ENCODE assay signal across 19 cellular contexts in genomic region chr2:36805635-36806224, GRCh38.
A peak's percentile ranks its signal among the peaks of the same experiment; 100 is the strongest.
DNase-seq lines count a peak whose midpoint lies in the region; ATAC-seq, FAIRE-seq and TF ChIP-seq lines count a peak whose summit lies in the region.
"Had no signal": no experiment of that assay in that cellular context is flagged by ENCODE, and none has a peak within 500 bp of the region (broad histone marks: within the 10 kb centered on the region; RNA-seq: fewer than 3 reads in every experiment).

No MANE protein-coding gene starts in this region.

- CTCF ChIA-PET in HEK293 (lab: Yijun Ruan, JAX) (no interaction called here), H1 (lab: Charles Lee; ENCODE audit: partially characterized antibody) (interaction anchor here (1.0 to 2.1 kb wide), 7 partner anchors 10 to 1352 kb away, joined by 3 to 5 read pairs (median 4); no protein-coding TSS in a partner anchor)

- H3K4me3 ChIP-seq in DND-41 (ENCODE audit: low read depth in 1 of 2, low read length in 2 of 2) (no peak overlapping the region), HEK293 (ENCODE audit: low read depth, low read length) (no peak overlapping the region), H1 (ENCODE audit: extremely low read depth in 1 of 4, insufficient read depth in 2 of 4, low read depth in 3 of 4, low read length in 4 of 4) (no peak overlapping the region)
- H3K4me3 ChIP-seq: A549 had no signal

- H4K5ac ChIP-seq in H1 (ENCODE audit: insufficient read length, low read depth, low read length), result no peak overlapping the region

- WGBS in H1 (ENCODE audit: extremely low coverage in 1 of 2, insufficient coverage in 1 of 2, insufficient read length in 1 of 2, insufficient replicate concordance in 2 of 2, low coverage in 1 of 2, low lambda C conversion rate in 2 of 2, missing lambda C conversion rate in 1 of 2), 2 experiments, result 89 to 100% methylated on average over 1 to 11 of the region's 11 CpGs

- H2AFZ ChIP-seq in DND-41 (ENCODE audit: low read depth, low read length) (no peak overlapping the region), H1 (ENCODE audit: low read length) (peak overlapping the region; percentile 73; the same call in 1 of the 2 replicates)

- no peaks in the 10 kb centered on the region for H3K4me1 ChIP-seq in DND-41 (ENCODE audit: insufficient read depth, low read length)
- no peaks in the 10 kb centered on the region for H3K4me1 ChIP-seq in HEK293 (ENCODE audit: control insufficient read depth, insufficient read depth, low read length)
- H3K4me1 ChIP-seq in H1 (replicated peaks in 1 of 4; ENCODE audit: control insufficient read depth in 3 of 4, insufficient read depth in 4 of 4, low read length in 3 of 4), result no peaks in the 10 kb centered on the region
- H3K4me1 ChIP-seq: A549 had no signal

- FAIRE-seq in H1 (lab: Jason Lieb, UNC), result no peak
- FAIRE-seq: A549, HTR-8/SVneo had no signal

- H4K91ac ChIP-seq in H1 (replicated peaks; ENCODE audit: insufficient read length, low read length), result no peak overlapping the region

- no peak overlapping the region for H2BK20ac ChIP-seq in H1 (ENCODE audit: low read length)

- H3K23me2 ChIP-seq in H1 (ENCODE audit: low read depth, low read length), result no peaks in the 10 kb centered on the region

- no peak overlapping the region for H3K14ac ChIP-seq in H1 (ENCODE audit: insufficient read length)

- H4K20me1 ChIP-seq in DND-41 (ENCODE audit: insufficient read depth, low read length), result no peaks in the 10 kb centered on the region
- no peaks in the 10 kb centered on the region for H4K20me1 ChIP-seq in H1 (replicated peaks in 1 of 2; ENCODE audit: control insufficient read depth in 1 of 2, insufficient read depth in 2 of 2, low read length in 2 of 2)

- no peak overlapping the region for H2BK120ac ChIP-seq in H1 (replicated peaks; ENCODE audit: low read depth, low read length)

- no peaks in the 10 kb centered on the region for H3K27me3 ChIP-seq in DND-41 (ENCODE audit: insufficient read depth, low read length, poor library complexity)
- H3K27me3 ChIP-seq in H1 (replicated peaks in 1 of 4; ENCODE audit: control insufficient read depth in 3 of 4, extremely low read depth in 1 of 4, insufficient read depth in 3 of 4, low read length in 3 of 4), result no peaks in the 10 kb centered on the region; a peak in 1 of 7 replicates

- TF ChIP-seq CTCF in DND-41 (IDR thresholded peaks at IDR 0.05; ENCODE audit: borderline replicate concordance, extremely low read depth, low read length, poor library complexity, severe bottlenecking) (no peak), HEK293 (tag by site-specific recombination; IDR thresholded peaks at IDR 0.05) (no peak), H1 (IDR thresholded peaks at IDR 0.05; ENCODE audit: control extremely low read depth in 1 of 3, insufficient read depth in 1 of 3, low read depth in 1 of 3, low read length in 3 of 3) (no peak)

- no peak overlapping the region for H3K23ac ChIP-seq in H1 (ENCODE audit: insufficient read length)

- H3K9ac ChIP-seq in DND-41 (ENCODE audit: low read depth, low read length) (no peak overlapping the region), H1 (replicated peaks in 1 of 4; ENCODE audit: extremely low read depth in 1 of 4, low read depth in 3 of 4, low read length in 3 of 4) (no peak overlapping the region)
- H3K9ac ChIP-seq: SK-N-SH had no signal

- no peak overlapping the region for H3K4ac ChIP-seq in H1 (replicated peaks; ENCODE audit: insufficient read length, low read depth, low read length)

- ATAC-seq in DND-41 (ENCODE audit: insufficient read depth, low read depth) (peak; percentile 7; the same call in 1 of the 3 replicates), GM21367 (IDR thresholded peaks at IDR 0.05; ENCODE audit: unreplicated experiment) (no peak)
- ATAC-seq: Panc1, Right ventricle myocardium inferior had no signal

- H2AK5ac ChIP-seq in H1 (ENCODE audit: low read depth, low read length), result no peak overlapping the region

- no peak overlapping the region for H2BK5ac ChIP-seq in H1 (ENCODE audit: low read depth, low read length)

- H4K8ac ChIP-seq in H1 (ENCODE audit: extremely low read depth, insufficient read depth, low read length), result no peak overlapping the region; the same call in 1 of the 2 replicates

- H3K27ac ChIP-seq in DND-41 (ENCODE audit: low read length) (no peak overlapping the region), HEK293 (ENCODE audit: extremely low read depth, low read depth, low read length) (no peak overlapping the region), H1 (ENCODE audit: low read depth, low read length) (no peak overlapping the region)
- H3K27ac ChIP-seq: A549 had no signal

- H3K79me2 ChIP-seq in DND-41 (ENCODE audit: insufficient read depth, low read length) (no peaks in the 10 kb centered on the region), H1 (ENCODE audit: control insufficient read depth in 1 of 2, insufficient read depth in 2 of 2, low read length in 2 of 2) (no peaks in the 10 kb centered on the region)

- no peak overlapping the region for H3K4me2 ChIP-seq in DND-41 (ENCODE audit: insufficient read depth, low read length)
- H3K4me2 ChIP-seq in H1 (ENCODE audit: insufficient read depth in 1 of 2, low read depth in 2 of 2, low read length in 2 of 2), result no peak overlapping the region
- H3K4me2 ChIP-seq: A549, SK-N-SH had no signal

- no peak for TF ChIP-seq EP300 in H1 (IDR thresholded peaks at IDR 0.05; ENCODE audit: borderline replicate concordance in 1 of 2, low read depth in 2 of 2, low read length in 2 of 2)

- H2BK12ac ChIP-seq in H1 (ENCODE audit: low read depth, low read length), result no peak overlapping the region; the same call in 1 of the 2 replicates

- DNase-seq in DND-41, result no peak
- peak; percentile 66 for DNase-seq in NCI-H69 (lab: John Stamatoyannopoulos, UW)
- no peak for DNase-seq in H1 (ENCODE audit: low read depth in 1 of 2, low spot score in 2 of 2)
- no peak for DNase-seq in AG20443 (ENCODE audit: low spot score)
- DNase-seq in activated CD4-positive, alpha-beta T cell treated with anti-CD3 and anti-CD28 coated beads, Interleukin-2, amount 50 U/mL, for 48 hours, result no peak
- no peak for DNase-seq in DMS153 (lab: John Stamatoyannopoulos, UW)
- DNase-seq: DMS79 treated with DMSO at 0.1 percent for 48 hours, GDM1, HCEC 1CT, NCI-H187, NCI-H2171 treated with DMSO at 0.1 percent for 48 hours, NCI-H524, SK-N-SH had no signal

- no peak for TF ChIP-seq POLR2A in H1 (IDR thresholded peaks at IDR 0.05; ENCODE audit: control extremely low read depth in 1 of 2, low read depth in 2 of 2, low read length in 2 of 2)

- no peak overlapping the region for H3K56ac ChIP-seq in H1 (replicated peaks; ENCODE audit: insufficient read length, low read depth, low read length)

- H3K9me3 ChIP-seq in DND-41 (ENCODE audit: insufficient read depth, low read length, severe bottlenecking), result no peaks in the 10 kb centered on the region
- no peaks in the 10 kb centered on the region for H3K9me3 ChIP-seq in HEK293 (ENCODE audit: control insufficient read depth, insufficient read depth, low read depth, low read length)
- peaks cover 0 to 9% of the 10 kb centered on the region in 2 experiments; a peak in 1 of 4 replicates for H3K9me3 ChIP-seq in H1 (ENCODE audit: insufficient read depth in 2 of 2, low read depth in 1 of 2, low read length in 1 of 2)
- H3K9me3 ChIP-seq: A549, SK-N-SH had no signal

- no peak overlapping the region for H3K18ac ChIP-seq in H1 (ENCODE audit: extremely low read depth, low read length)

- H2BK15ac ChIP-seq in H1 (ENCODE audit: low read length), result no peak overlapping the region

- POLR2A ChIA-PET in HEK293 (lab: Yijun Ruan, JAX) (no interaction called here), H1 (lab: Charles Lee; ENCODE audit: partially characterized antibody) (no interaction called here)

- H3K36me3 ChIP-seq in DND-41 (ENCODE audit: insufficient read depth, low read length), result no peaks in the 10 kb centered on the region
- no peaks in the 10 kb centered on the region for H3K36me3 ChIP-seq in HEK293 (ENCODE audit: control insufficient read depth in 2 of 2, insufficient read depth in 1 of 2, low read length in 2 of 2)
- H3K36me3 ChIP-seq in H1 (ENCODE audit: control insufficient read depth in 2 of 4, insufficient read depth in 4 of 4, low read length in 3 of 4), result no peaks in the 10 kb centered on the region

- TF ChIP-seq RAD21 in H1 (IDR thresholded peaks at IDR 0.05 in 1 of 2, conservative IDR thresholded peaks at IDR 0.05 in 1 of 2; ENCODE audit: low read depth in 2 of 2, low read length in 2 of 2), result no peak

- no peaks in the 10 kb centered on the region for H3K79me1 ChIP-seq in H1 (ENCODE audit: low read depth, low read length)

TF ChIP-seq in HEK293, 187 proteins besides CTCF, POLR2A, EP300 and RAD21:
- TF ChIP-seq GFI1B (tag by site-specific recombination; IDR thresholded peaks at IDR 0.05), result no peak
- peak; percentile 30; the same call in 1 of the 2 replicates for TF ChIP-seq ZIC2 (tag by site-specific recombination; IDR thresholded peaks at IDR 0.05)
- TF ChIP-seq ZNF248 (tag by site-specific recombination; IDR thresholded peaks at IDR 0.05), result no peak
- TF ChIP-seq ZNF510 (tag by site-specific recombination; IDR thresholded peaks at IDR 0.05; ENCODE audit: insufficient replicate concordance), result no peak
- no peak for TF ChIP-seq KLF7 (tag by site-specific recombination; IDR thresholded peaks at IDR 0.05; ENCODE audit: borderline replicate concordance)
- TF ChIP-seq ZNF175 (tag by site-specific recombination; IDR thresholded peaks at IDR 0.05), result no peak

TF ChIP-seq in H1, 55 proteins besides CTCF, POLR2A, EP300 and RAD21:
- TF ChIP-seq RNF2 (IDR thresholded peaks at IDR 0.05; ENCODE audit: borderline replicate concordance, low read depth, low read length, missing control alignments, poor library complexity, severe bottlenecking) (no peak), POLR2AphosphoS5 (IDR thresholded peaks at IDR 0.05; ENCODE audit: low read depth, low read length) (no peak), KDM1A (IDR thresholded peaks at IDR 0.05; ENCODE audit: borderline replicate concordance, low read length) (no peak), JUN (IDR thresholded peaks at IDR 0.05; ENCODE audit: low read depth, low read length) (no peak), ZNF274 (IDR thresholded peaks at IDR 0.05; ENCODE audit: borderline replicate concordance, extremely low read depth, low read length) (no peak), TCF12 (IDR thresholded peaks at IDR 0.05; ENCODE audit: low read depth, low read length) (no peak), POU5F1 (IDR thresholded peaks at IDR 0.05; ENCODE audit: low read depth, low read length) (no peak), SP2 (IDR thresholded peaks at IDR 0.05; ENCODE audit: low read length) (no peak), CREB1 (IDR thresholded peaks at IDR 0.05) (no peak), BRCA1 (IDR thresholded peaks at IDR 0.05; ENCODE audit: low read depth, low read length) (no peak)
